ENCODE assay signal across 9 cellular contexts in the genomic region with DNA sequence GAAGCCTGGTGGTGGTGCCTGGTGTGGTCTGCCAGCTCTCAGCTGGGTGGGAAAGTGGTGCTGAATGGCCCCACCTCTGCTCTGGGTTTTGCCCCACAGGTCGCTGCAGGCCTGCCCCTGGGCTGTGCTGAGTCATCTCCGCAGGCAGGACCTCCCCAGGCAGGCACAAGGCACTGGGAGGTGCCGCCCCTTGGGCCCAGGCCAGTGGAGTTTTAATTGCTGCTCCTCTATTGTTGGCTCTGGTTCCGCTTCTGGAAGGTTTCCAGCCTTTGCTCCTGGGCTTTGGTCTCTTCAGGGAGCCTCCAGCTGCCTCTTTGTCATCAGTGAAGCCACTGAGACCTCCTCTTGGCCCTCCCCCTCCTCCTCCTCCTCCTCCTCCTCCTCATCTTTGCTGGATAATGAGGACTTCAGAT.
A peak's percentile ranks its signal among the peaks of the same experiment; 100 is the strongest.
DNase-seq lines count a peak whose midpoint lies in the region; ATAC-seq and TF ChIP-seq lines count a peak whose summit lies in the region.
"Had no signal": no experiment of that assay in that cellular context is flagged by ENCODE, and none has a peak within 500 bp of the region (broad histone marks: within the 10 kb centered on the region; RNA-seq: fewer than 3 reads in every experiment).

No MANE protein-coding gene starts in this region.

- no peaks in the 10 kb centered on the region for H3K36me3 ChIP-seq in right lobe of liver
- H3K36me3 ChIP-seq: tibial nerve had no signal

- H3K27me3 ChIP-seq in right lobe of liver = no peaks in the 10 kb centered on the region
- H3K27me3 ChIP-seq: tibial nerve had no signal

- H3K4me3 ChIP-seq in astrocyte of the cerebellum (ENCODE audit: low read depth, low read length) (no peak overlapping the region), right lobe of liver (no peak overlapping the region)
- H3K4me3 ChIP-seq: tibial nerve had no signal

- no peaks in the 10 kb centered on the region for H3K9me3 ChIP-seq in right lobe of liver
- H3K9me3 ChIP-seq: tibial nerve had no signal

- DNase-seq in NCI-H1436 treated with DMSO at 0.1 percent for 48 hours (lab: John Stamatoyannopoulos, UW) (peak; percentile 10), astrocyte of the cerebellum (ENCODE audit: low read depth) (peak; percentile 69), right lobe of liver (peak in 2 of 3 donors; percentile 42 to 59), NCI-H524 treated with DMSO at 0.1 percent for 48 hours (lab: John Stamatoyannopoulos, UW) (no peak), cerebellar nuclear complex (lab: John Stamatoyannopoulos, UW) (no peak)

- intact Hi-C loops in right lobe of liver (cut with DNase I) = no loop called here

- H3K27ac ChIP-seq in right lobe of liver = no peak overlapping the region
- H3K27ac ChIP-seq: tibial nerve had no signal

- no peaks in the 10 kb centered on the region for H3K4me1 ChIP-seq in right lobe of liver

- TF ChIP-seq POLR2A in right lobe of liver (IDR thresholded peaks at IDR 0.05) = no peak

- peak; percentile 61 for ATAC-seq in GM19452 (IDR thresholded peaks at IDR 0.05; ENCODE audit: unreplicated experiment)
- ATAC-seq in right lobe of liver = peak; percentile 56 to 72 (median 60)
- ATAC-seq in HG03521 (IDR thresholded peaks at IDR 0.05; ENCODE audit: unreplicated experiment) = no peak
- ATAC-seq in HG03095 (IDR thresholded peaks at IDR 0.05; ENCODE audit: unreplicated experiment) = no peak

- in situ Hi-C loops in astrocyte of the cerebellum (cut with HindIII; ENCODE audit: low sequenced_read_pairs) = no loop called here

- TF ChIP-seq CTCF in astrocyte of the cerebellum (IDR thresholded peaks at IDR 0.05; ENCODE audit: low read depth, low read length, missing control alignments) (no peak), right lobe of liver (IDR thresholded peaks at IDR 0.05) (no peak)

- no CpG with 5 or more reads among the region's 4 CpGs for WGBS in right lobe of liver (ENCODE audit: insufficient coverage, low coverage, low lambda C conversion rate, missing lambda C conversion rate)

Comparison
In these comparisons a context has a peak if more than half of its experiments do, and no peak if none do; other contexts are left out.
1. ATAC-seq: peak in GM19452 (single experiment) and right lobe of liver (4 of 4); none in HG03521 (single experiment) and HG03095 (single experiment).
2. DNase-seq: peak in NCI-H1436 treated with DMSO at 0.1 percent for 48 hours (single experiment), astrocyte of the cerebellum (single experiment) and right lobe of liver (2 of 3); none in NCI-H524 treated with DMSO at 0.1 percent for 48 hours (single experiment) and cerebellar nuclear complex (0 of 2).